Comparison of ENCODE assay signal across 1 cellular context in the genomic region with DNA sequence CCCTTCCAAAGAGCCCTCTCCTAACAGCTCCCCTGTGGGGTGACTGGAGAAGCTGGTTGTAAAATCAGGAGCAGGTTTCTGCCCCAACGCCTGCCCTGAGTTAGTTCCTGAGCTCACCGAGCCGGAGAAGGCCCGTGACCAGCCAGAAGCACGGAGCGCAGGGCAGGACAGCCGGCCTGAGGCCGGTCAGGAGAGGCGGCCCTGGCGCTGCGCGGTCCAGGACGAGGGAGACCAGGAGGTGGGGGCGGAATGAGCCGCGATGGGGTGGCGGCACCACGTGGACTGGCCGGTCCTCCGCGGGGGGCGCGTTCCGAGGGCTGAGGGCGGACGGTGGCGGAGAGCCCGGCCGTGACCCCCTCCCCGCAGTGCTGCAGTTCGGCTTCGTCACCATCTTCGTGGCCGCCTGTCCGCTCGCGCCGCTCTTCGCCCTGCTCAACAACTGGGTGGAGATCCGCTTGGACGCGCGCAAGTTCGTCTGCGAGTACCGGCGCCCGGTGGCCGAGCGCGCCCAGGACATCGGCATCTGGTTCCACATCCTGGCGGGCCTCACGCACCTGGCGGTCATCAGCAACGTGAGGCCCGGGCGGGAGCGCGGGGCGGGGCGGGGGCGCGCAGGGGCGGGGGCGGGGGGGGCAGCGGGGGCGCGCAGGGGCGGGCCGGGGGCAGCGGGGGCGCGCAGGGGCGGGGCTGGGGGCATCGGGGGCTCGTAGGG.
TF ChIP-seq lines count a peak whose summit lies in the region.

No MANE protein-coding gene starts in this region.

TF ChIP-seq in HepG2, 621 proteins besides CTCF, POLR2A, EP300 and RAD21 (continued from another document and continues in another):
- TF ChIP-seq, protein P1, sequence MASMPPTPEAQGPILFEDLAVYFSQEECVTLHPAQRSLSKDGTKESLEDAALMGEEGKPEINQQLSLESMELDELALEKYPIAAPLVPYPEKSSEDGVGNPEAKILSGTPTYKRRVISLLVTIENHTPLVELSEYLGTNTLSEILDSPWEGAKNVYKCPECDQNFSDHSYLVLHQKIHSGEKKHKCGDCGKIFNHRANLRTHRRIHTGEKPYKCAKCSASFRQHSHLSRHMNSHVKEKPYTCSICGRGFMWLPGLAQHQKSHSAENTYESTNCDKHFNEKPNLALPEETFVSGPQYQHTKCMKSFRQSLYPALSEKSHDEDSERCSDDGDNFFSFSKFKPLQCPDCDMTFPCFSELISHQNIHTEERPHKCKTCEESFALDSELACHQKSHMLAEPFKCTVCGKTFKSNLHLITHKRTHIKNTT (CRISPR knock-in tag; IDR thresholded peaks at IDR 0.05) = no peak
- TF ChIP-seq HNRNPUL1 (IDR thresholded peaks at IDR 0.05; ENCODE audit: low read depth, low read length) = no peak
- peak; percentile 83 for TF ChIP-seq JARID2 (CRISPR knock-in tag; IDR thresholded peaks at IDR 0.05; ENCODE audit: insufficient replicate concordance)
- no peak for TF ChIP-seq PAF1 (CRISPR knock-in tag; IDR thresholded peaks at IDR 0.05)
- TF ChIP-seq PITX1 (CRISPR knock-in tag; IDR thresholded peaks at IDR 0.05) = peak; percentile 71
- peak; percentile 75; the same call in 1 of the 2 replicates for TF ChIP-seq MEIS1 (CRISPR knock-in tag; IDR thresholded peaks at IDR 0.05; ENCODE audit: borderline replicate concordance)
- no peak; the same call in 1 of the 2 replicates for TF ChIP-seq ZNF660 (CRISPR knock-in tag; IDR thresholded peaks at IDR 0.05; ENCODE audit: borderline replicate concordance, low read depth)
- TF ChIP-seq, protein P2, sequence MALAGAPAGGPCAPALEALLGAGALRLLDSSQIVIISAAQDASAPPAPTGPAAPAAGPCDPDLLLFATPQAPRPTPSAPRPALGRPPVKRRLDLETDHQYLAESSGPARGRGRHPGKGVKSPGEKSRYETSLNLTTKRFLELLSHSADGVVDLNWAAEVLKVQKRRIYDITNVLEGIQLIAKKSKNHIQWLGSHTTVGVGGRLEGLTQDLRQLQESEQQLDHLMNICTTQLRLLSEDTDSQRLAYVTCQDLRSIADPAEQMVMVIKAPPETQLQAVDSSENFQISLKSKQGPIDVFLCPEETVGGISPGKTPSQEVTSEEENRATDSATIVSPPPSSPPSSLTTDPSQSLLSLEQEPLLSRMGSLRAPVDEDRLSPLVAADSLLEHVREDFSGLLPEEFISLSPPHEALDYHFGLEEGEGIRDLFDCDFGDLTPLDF (CRISPR knock-in tag; IDR thresholded peaks at IDR 0.05) = no peak
- no peak for TF ChIP-seq ISX (CRISPR knock-in tag; conservative IDR thresholded peaks at IDR 0.05)
- no peak for TF ChIP-seq TCF7L2 (IDR thresholded peaks at IDR 0.05; ENCODE audit: low read depth, low read length)
- no peak for TF ChIP-seq CBX5 (CRISPR knock-in tag; IDR thresholded peaks at IDR 0.05; ENCODE audit: borderline replicate concordance)
- no peak for TF ChIP-seq ARNT (IDR thresholded peaks at IDR 0.05)
- TF ChIP-seq ZNF431 (CRISPR knock-in tag; IDR thresholded peaks at IDR 0.05; ENCODE audit: borderline replicate concordance, low read depth) = peak; percentile 66
- no peak for TF ChIP-seq MTF1 (CRISPR knock-in tag; IDR thresholded peaks at IDR 0.05)
- peak; percentile 47; the same call in 1 of the 2 replicates for TF ChIP-seq ZNF569 (CRISPR knock-in tag; IDR thresholded peaks at IDR 0.05; ENCODE audit: borderline replicate concordance)
- TF ChIP-seq, protein P3, sequence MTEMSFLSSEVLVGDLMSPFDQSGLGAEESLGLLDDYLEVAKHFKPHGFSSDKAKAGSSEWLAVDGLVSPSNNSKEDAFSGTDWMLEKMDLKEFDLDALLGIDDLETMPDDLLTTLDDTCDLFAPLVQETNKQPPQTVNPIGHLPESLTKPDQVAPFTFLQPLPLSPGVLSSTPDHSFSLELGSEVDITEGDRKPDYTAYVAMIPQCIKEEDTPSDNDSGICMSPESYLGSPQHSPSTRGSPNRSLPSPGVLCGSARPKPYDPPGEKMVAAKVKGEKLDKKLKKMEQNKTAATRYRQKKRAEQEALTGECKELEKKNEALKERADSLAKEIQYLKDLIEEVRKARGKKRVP (CRISPR knock-in tag; IDR thresholded peaks at IDR 0.05) = peak in 1 of 2 experiments; percentile 45; a peak in 1 of 4 replicates
- TF ChIP-seq SNAPC2 (CRISPR knock-in tag; IDR thresholded peaks at IDR 0.05) = peak; percentile 69; the same call in 1 of the 2 replicates
- 0 out of 2 replicates have a peak, but pooled peaks have one; percentile 66 for TF ChIP-seq ZNF33A (CRISPR knock-in tag; IDR thresholded peaks at IDR 0.05; ENCODE audit: borderline replicate concordance)
- TF ChIP-seq ZNF383 (CRISPR knock-in tag; IDR thresholded peaks at IDR 0.05; ENCODE audit: borderline replicate concordance) = peak; percentile 16; the same call in 1 of the 2 replicates
- TF ChIP-seq, protein P4, sequence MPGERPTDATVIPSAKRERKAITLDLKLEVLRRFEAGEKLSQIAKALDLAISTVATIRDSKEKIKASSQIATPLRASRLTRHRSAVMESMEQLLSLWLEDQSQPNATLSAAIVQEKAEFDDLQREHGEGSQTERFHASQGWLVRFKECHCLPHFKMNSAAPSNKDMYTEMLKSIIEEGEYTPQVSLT (CRISPR knock-in tag; IDR thresholded peaks at IDR 0.05; ENCODE audit: borderline replicate concordance, low read depth) = no peak
- no peak for TF ChIP-seq SNRNP70 (IDR thresholded peaks at IDR 0.05; ENCODE audit: low read depth, low read length)
- TF ChIP-seq, protein P5, sequence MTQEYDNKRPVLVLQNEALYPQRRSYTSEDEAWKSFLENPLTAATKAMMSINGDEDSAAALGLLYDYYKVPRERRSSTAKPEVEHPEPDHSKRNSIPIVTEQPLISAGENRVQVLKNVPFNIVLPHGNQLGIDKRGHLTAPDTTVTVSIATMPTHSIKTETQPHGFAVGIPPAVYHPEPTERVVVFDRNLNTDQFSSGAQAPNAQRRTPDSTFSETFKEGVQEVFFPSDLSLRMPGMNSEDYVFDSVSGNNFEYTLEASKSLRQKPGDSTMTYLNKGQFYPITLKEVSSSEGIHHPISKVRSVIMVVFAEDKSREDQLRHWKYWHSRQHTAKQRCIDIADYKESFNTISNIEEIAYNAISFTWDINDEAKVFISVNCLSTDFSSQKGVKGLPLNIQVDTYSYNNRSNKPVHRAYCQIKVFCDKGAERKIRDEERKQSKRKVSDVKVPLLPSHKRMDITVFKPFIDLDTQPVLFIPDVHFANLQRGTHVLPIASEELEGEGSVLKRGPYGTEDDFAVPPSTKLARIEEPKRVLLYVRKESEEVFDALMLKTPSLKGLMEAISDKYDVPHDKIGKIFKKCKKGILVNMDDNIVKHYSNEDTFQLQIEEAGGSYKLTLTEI (CRISPR knock-in tag; conservative IDR thresholded peaks at IDR 0.05) = no peak
- peak; percentile 73 for TF ChIP-seq ZNF350 (CRISPR knock-in tag; IDR thresholded peaks at IDR 0.05; ENCODE audit: borderline replicate concordance, low read depth)
- 0 out of 2 replicates have a peak, but pooled peaks have one; percentile 18 for TF ChIP-seq HNRNPL (IDR thresholded peaks at IDR 0.05; ENCODE audit: low read depth, low read length)
- TF ChIP-seq, protein P6, sequence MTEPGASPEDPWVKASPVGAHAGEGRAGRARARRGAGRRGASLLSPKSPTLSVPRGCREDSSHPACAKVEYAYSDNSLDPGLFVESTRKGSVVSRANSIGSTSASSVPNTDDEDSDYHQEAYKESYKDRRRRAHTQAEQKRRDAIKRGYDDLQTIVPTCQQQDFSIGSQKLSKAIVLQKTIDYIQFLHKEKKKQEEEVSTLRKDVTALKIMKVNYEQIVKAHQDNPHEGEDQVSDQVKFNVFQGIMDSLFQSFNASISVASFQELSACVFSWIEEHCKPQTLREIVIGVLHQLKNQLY (CRISPR knock-in tag; IDR thresholded peaks at IDR 0.05) = peak; percentile 46; the same call in 1 of the 2 replicates
- TF ChIP-seq, protein P7, sequence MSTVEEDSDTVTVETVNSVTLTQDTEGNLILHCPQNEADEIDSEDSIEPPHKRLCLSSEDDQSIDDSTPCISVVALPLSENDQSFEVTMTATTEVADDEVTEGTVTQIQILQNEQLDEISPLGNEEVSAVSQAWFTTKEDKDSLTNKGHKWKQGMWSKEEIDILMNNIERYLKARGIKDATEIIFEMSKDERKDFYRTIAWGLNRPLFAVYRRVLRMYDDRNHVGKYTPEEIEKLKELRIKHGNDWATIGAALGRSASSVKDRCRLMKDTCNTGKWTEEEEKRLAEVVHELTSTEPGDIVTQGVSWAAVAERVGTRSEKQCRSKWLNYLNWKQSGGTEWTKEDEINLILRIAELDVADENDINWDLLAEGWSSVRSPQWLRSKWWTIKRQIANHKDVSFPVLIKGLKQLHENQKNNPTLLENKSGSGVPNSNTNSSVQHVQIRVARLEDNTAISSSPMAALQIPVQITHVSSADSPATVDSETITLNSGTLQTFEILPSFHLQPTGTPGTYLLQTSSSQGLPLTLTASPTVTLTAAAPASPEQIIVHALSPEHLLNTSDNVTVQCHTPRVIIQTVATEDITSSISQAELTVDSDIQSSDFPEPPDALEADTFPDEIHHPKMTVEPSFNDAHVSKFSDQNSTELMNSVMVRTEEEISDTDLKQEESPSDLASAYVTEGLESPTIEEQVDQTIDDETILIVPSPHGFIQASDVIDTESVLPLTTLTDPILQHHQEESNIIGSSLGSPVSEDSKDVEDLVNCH (CRISPR knock-in tag; IDR thresholded peaks at IDR 0.05) = no peak
- TF ChIP-seq AGO1 (IDR thresholded peaks at IDR 0.05; ENCODE audit: low read depth, low read length, poor library complexity, severe bottlenecking) = no peak
- no peak for TF ChIP-seq ZNF737 (CRISPR knock-in tag; IDR thresholded peaks at IDR 0.05; ENCODE audit: borderline replicate concordance)
- no peak for TF ChIP-seq ZNF672 (CRISPR knock-in tag; IDR thresholded peaks at IDR 0.05)
- TF ChIP-seq HIVEP1 (CRISPR knock-in tag; IDR thresholded peaks at IDR 0.05) = peak; percentile 93
- peak; percentile 87 for TF ChIP-seq ZFY (CRISPR knock-in tag; IDR thresholded peaks at IDR 0.05)
- TF ChIP-seq NKX3-1 (CRISPR knock-in tag; IDR thresholded peaks at IDR 0.05) = no peak
- TF ChIP-seq CENPX (CRISPR knock-in tag; IDR thresholded peaks at IDR 0.05) = no peak
- no peak for TF ChIP-seq ZNF10 (CRISPR knock-in tag; IDR thresholded peaks at IDR 0.05; ENCODE audit: borderline replicate concordance, low read depth)
- TF ChIP-seq TAF15 (IDR thresholded peaks at IDR 0.05; ENCODE audit: low read depth, low read length, poor library complexity, severe bottlenecking) = peak; percentile 18
- TF ChIP-seq ZNF572 (CRISPR knock-in tag; IDR thresholded peaks at IDR 0.05) = no peak
- TF ChIP-seq, protein P8, sequence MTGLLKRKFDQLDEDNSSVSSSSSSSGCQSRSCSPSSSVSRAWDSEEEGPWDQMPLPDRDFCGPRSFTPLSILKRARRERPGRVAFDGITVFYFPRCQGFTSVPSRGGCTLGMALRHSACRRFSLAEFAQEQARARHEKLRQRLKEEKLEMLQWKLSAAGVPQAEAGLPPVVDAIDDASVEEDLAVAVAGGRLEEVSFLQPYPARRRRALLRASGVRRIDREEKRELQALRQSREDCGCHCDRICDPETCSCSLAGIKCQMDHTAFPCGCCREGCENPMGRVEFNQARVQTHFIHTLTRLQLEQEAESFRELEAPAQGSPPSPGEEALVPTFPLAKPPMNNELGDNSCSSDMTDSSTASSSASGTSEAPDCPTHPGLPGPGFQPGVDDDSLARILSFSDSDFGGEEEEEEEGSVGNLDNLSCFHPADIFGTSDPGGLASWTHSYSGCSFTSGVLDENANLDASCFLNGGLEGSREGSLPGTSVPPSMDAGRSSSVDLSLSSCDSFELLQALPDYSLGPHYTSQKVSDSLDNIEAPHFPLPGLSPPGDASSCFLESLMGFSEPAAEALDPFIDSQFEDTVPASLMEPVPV (CRISPR knock-in tag; IDR thresholded peaks at IDR 0.05) = 0 out of 2 replicates have a peak, but pooled peaks have one; percentile 74
- TF ChIP-seq, protein P9, sequence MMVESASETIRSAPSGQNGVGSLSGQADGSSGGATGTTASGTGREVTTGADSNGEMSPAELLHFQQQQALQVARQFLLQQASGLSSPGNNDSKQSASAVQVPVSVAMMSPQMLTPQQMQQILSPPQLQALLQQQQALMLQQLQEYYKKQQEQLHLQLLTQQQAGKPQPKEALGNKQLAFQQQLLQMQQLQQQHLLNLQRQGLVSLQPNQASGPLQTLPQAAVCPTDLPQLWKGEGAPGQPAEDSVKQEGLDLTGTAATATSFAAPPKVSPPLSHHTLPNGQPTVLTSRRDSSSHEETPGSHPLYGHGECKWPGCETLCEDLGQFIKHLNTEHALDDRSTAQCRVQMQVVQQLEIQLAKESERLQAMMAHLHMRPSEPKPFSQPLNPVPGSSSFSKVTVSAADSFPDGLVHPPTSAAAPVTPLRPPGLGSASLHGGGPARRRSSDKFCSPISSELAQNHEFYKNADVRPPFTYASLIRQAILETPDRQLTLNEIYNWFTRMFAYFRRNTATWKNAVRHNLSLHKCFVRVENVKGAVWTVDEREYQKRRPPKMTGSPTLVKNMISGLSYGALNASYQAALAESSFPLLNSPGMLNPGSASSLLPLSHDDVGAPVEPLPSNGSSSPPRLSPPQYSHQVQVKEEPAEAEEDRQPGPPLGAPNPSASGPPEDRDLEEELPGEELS (CRISPR knock-in tag; IDR thresholded peaks at IDR 0.05) = peak; percentile 22; the same call in 1 of the 2 replicates
- TF ChIP-seq ZSCAN9 (CRISPR knock-in tag; IDR thresholded peaks at IDR 0.05; ENCODE audit: borderline replicate concordance) = peak; percentile 33; the same call in 1 of the 2 replicates
- no peak; the same call in 1 of the 2 replicates for TF ChIP-seq SSRP1 (CRISPR knock-in tag; IDR thresholded peaks at IDR 0.05)
- TF ChIP-seq, protein P10, sequence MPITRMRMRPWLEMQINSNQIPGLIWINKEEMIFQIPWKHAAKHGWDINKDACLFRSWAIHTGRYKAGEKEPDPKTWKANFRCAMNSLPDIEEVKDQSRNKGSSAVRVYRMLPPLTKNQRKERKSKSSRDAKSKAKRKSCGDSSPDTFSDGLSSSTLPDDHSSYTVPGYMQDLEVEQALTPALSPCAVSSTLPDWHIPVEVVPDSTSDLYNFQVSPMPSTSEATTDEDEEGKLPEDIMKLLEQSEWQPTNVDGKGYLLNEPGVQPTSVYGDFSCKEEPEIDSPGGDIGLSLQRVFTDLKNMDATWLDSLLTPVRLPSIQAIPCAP (CRISPR knock-in tag; IDR thresholded peaks at IDR 0.05; ENCODE audit: low read depth) = no peak
- peak; percentile 91 for TF ChIP-seq ZBTB38 (CRISPR knock-in tag; IDR thresholded peaks at IDR 0.05)
- no peak for TF ChIP-seq ZNF180 (CRISPR knock-in tag; IDR thresholded peaks at IDR 0.05; ENCODE audit: borderline replicate concordance, low read depth)
- no peak; the same call in none of the 2 replicates for TF ChIP-seq ATF7-NPFF (CRISPR knock-in tag; IDR thresholded peaks at IDR 0.05; ENCODE audit: low read depth)
